ENCODE assay signal across 1 cellular context in the genomic region with DNA sequence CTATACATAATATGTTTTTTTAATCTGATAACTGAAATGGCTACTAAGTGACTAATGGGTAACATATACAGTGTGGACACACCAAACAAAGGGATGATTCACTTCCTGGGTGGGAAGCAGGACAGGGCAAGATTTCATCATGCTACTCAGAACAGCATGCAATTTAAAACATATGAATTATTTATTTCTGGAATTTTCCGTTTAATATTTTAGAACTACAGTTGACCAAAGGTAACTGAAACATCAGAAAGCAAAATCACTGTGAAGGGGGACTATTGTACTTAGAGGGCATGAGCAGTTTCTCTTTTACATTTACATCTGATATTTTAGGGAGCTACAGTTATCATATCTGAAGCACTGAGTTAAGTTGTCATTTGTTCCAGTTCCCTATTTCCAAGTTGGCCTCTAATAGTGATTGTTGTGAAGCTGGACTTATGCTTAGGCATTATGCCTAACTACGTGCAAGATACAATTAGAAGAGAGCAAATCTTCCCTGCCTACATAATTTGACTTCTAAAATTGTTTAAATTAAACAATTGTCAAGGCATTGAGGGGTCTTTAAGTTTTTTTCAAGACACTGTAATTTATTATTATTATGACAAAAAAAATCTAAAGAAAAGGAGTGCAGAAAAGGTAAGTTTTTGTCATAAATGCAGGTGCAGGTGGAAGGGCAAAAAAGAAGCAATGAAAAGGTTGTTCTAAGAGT.
TF ChIP-seq lines count a peak whose summit lies in the region.

No MANE protein-coding gene starts in this region.

TF ChIP-seq in K562, 482 proteins besides CTCF, POLR2A, EP300 and RAD21 (continued from another document and continues in another):
- TF ChIP-seq E2F8 (IDR thresholded peaks at IDR 0.05; ENCODE audit: low read depth, partially characterized antibody) (no peak), FIP1L1 (IDR thresholded peaks at IDR 0.05; ENCODE audit: low read depth, low read length, poor library complexity, severe bottlenecking) (no peak), NFATC3 (IDR thresholded peaks at IDR 0.05) (no peak), POLR2B (IDR thresholded peaks at IDR 0.05; ENCODE audit: low read depth, partially characterized antibody) (no peak), BHLHE40 (IDR thresholded peaks at IDR 0.05; ENCODE audit: low read length) (no peak), ZNF696 (CRISPR knock-in tag; conservative IDR thresholded peaks at IDR 0.05) (no peak), ETS2 (tag; IDR thresholded peaks at IDR 0.05; ENCODE audit: borderline replicate concordance, poor library complexity, severe bottlenecking) (no peak), HINFP (tag; conservative IDR thresholded peaks at IDR 0.05; ENCODE audit: low read depth) (no peak), TCF7L2 (IDR thresholded peaks at IDR 0.05; ENCODE audit: low read depth, low read length) (no peak), ZKSCAN1 (IDR thresholded peaks at IDR 0.05; ENCODE audit: low read depth, low read length) (no peak), NEUROD1 (IDR thresholded peaks at IDR 0.05; ENCODE audit: borderline replicate concordance, low read depth, low read length, partially characterized antibody) (no peak), ZNF445 (CRISPR knock-in tag; IDR thresholded peaks at IDR 0.05; ENCODE audit: low read depth) (no peak), SLC30A9 (CRISPR knock-in tag; IDR thresholded peaks at IDR 0.05) (no peak), ZNF778 (CRISPR knock-in tag; IDR thresholded peaks at IDR 0.05) (no peak), ZNF668 (CRISPR knock-in tag; IDR thresholded peaks at IDR 0.05) (no peak), ELF1 (tag; IDR thresholded peaks at IDR 0.05) (0 out of 2 replicates have a peak, but pooled peaks have one; percentile 16), BRCA1 (IDR thresholded peaks at IDR 0.05) (no peak), BRCA1 (CRISPR knock-in tag; IDR thresholded peaks at IDR 0.05) (no peak), CBX2 (IDR thresholded peaks at IDR 0.05; ENCODE audit: insufficient read depth, low read length, poor library complexity, severe bottlenecking) (no peak), GTF2A2 (tag; IDR thresholded peaks at IDR 0.05) (no peak), MAFF (IDR thresholded peaks at IDR 0.05; ENCODE audit: low read length) (no peak), CBFB (CRISPR knock-in tag; IDR thresholded peaks at IDR 0.05) (no peak), CAMTA2 (CRISPR knock-in tag; conservative IDR thresholded peaks at IDR 0.05) (no peak), FOSL1 (tag; conservative IDR thresholded peaks at IDR 0.05) (peak; percentile 98), ZBTB9 (CRISPR knock-in tag; IDR thresholded peaks at IDR 0.05) (no peak), MEIS2 (IDR thresholded peaks at IDR 0.05; ENCODE audit: partially characterized antibody) (no peak), TAF1 (IDR thresholded peaks at IDR 0.05; ENCODE audit: control insufficient read depth, extremely low read depth, insufficient read depth, low read length, severe bottlenecking) (no peak), CBX1 (IDR thresholded peaks at IDR 0.05; ENCODE audit: low read depth) (no peak), RBM39 (optimal IDR thresholded peaks at IDR 0.05; ENCODE audit: low read depth, low read length) (no peak), ZNF785 (CRISPR knock-in tag; IDR thresholded peaks at IDR 0.05) (no peak), BRD4 (IDR thresholded peaks at IDR 0.05) (0 out of 2 replicates have a peak, but pooled peaks have one; percentile 39), RHOXF2B (CRISPR knock-in tag; conservative IDR thresholded peaks at IDR 0.05) (no peak), TRIM24 (IDR thresholded peaks at IDR 0.05) (peak; percentile 65 to 86), ZNF79 (CRISPR knock-in tag; IDR thresholded peaks at IDR 0.05; ENCODE audit: low read depth) (no peak), SP1 (CRISPR knock-in tag; IDR thresholded peaks at IDR 0.05) (no peak), NR3C1 (CRISPR knock-in tag; IDR thresholded peaks at IDR 0.05) (no peak), ZNF277 (CRISPR knock-in tag; IDR thresholded peaks at IDR 0.05; ENCODE audit: borderline replicate concordance) (no peak), STAT5B (CRISPR knock-in tag; IDR thresholded peaks at IDR 0.05) (no peak), FOXK1 (CRISPR knock-in tag; IDR thresholded peaks at IDR 0.05; ENCODE audit: borderline replicate concordance) (no peak), ZNF449 (CRISPR knock-in tag; IDR thresholded peaks at IDR 0.05) (no peak), IRF9 (tag; IDR thresholded peaks at IDR 0.05) (peak; percentile 34; the same call in 1 of the 2 replicates), SIN3B (IDR thresholded peaks at IDR 0.05; ENCODE audit: low read depth) (no peak), EGR1 (conservative IDR thresholded peaks at IDR 0.05) (no peak), TAF15 (IDR thresholded peaks at IDR 0.05; ENCODE audit: low read depth, low read length) (no peak), TBP (optimal IDR thresholded peaks at IDR 0.05; ENCODE audit: low read depth, low read length) (no peak), FOXM1 (IDR thresholded peaks at IDR 0.05; ENCODE audit: low read depth) (no peak), FOXM1 (CRISPR knock-in tag; IDR thresholded peaks at IDR 0.05; ENCODE audit: low read depth) (no peak), ZNF3 (CRISPR knock-in tag; IDR thresholded peaks at IDR 0.05) (no peak), SMARCE1 (IDR thresholded peaks at IDR 0.05) (peak; percentile 80), ZNF644 (tag; IDR thresholded peaks at IDR 0.05; ENCODE audit: low read depth) (0 out of 2 replicates have a peak, but pooled peaks have one; percentile 30)
- TF ChIP-seq, protein P1, sequence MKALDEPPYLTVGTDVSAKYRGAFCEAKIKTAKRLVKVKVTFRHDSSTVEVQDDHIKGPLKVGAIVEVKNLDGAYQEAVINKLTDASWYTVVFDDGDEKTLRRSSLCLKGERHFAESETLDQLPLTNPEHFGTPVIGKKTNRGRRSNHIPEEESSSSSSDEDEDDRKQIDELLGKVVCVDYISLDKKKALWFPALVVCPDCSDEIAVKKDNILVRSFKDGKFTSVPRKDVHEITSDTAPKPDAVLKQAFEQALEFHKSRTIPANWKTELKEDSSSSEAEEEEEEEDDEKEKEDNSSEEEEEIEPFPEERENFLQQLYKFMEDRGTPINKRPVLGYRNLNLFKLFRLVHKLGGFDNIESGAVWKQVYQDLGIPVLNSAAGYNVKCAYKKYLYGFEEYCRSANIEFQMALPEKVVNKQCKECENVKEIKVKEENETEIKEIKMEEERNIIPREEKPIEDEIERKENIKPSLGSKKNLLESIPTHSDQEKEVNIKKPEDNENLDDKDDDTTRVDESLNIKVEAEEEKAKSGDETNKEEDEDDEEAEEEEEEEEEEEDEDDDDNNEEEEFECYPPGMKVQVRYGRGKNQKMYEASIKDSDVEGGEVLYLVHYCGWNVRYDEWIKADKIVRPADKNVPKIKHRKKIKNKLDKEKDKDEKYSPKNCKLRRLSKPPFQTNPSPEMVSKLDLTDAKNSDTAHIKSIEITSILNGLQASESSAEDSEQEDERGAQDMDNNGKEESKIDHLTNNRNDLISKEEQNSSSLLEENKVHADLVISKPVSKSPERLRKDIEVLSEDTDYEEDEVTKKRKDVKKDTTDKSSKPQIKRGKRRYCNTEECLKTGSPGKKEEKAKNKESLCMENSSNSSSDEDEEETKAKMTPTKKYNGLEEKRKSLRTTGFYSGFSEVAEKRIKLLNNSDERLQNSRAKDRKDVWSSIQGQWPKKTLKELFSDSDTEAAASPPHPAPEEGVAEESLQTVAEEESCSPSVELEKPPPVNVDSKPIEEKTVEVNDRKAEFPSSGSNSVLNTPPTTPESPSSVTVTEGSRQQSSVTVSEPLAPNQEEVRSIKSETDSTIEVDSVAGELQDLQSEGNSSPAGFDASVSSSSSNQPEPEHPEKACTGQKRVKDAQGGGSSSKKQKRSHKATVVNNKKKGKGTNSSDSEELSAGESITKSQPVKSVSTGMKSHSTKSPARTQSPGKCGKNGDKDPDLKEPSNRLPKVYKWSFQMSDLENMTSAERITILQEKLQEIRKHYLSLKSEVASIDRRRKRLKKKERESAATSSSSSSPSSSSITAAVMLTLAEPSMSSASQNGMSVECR (CRISPR knock-in tag; IDR thresholded peaks at IDR 0.05): no peak
- TF ChIP-seq, protein P2, sequence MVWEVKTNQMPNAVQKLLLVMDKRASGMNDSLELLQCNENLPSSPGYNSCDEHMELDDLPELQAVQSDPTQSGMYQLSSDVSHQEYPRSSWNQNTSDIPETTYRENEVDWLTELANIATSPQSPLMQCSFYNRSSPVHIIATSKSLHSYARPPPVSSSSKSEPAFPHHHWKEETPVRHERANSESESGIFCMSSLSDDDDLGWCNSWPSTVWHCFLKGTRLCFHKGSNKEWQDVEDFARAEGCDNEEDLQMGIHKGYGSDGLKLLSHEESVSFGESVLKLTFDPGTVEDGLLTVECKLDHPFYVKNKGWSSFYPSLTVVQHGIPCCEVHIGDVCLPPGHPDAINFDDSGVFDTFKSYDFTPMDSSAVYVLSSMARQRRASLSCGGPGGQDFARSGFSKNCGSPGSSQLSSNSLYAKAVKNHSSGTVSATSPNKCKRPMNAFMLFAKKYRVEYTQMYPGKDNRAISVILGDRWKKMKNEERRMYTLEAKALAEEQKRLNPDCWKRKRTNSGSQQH (CRISPR knock-in tag; IDR thresholded peaks at IDR 0.05): no peak
- TF ChIP-seq, protein P3, sequence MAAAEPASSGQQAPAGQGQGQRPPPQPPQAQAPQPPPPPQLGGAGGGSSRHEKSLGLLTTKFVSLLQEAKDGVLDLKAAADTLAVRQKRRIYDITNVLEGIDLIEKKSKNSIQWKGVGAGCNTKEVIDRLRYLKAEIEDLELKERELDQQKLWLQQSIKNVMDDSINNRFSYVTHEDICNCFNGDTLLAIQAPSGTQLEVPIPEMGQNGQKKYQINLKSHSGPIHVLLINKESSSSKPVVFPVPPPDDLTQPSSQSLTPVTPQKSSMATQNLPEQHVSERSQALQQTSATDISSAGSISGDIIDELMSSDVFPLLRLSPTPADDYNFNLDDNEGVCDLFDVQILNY (CRISPR knock-in tag; IDR thresholded peaks at IDR 0.05): no peak
